Comparison of ENCODE assay signal across 1 cellular context in the genomic region with DNA sequence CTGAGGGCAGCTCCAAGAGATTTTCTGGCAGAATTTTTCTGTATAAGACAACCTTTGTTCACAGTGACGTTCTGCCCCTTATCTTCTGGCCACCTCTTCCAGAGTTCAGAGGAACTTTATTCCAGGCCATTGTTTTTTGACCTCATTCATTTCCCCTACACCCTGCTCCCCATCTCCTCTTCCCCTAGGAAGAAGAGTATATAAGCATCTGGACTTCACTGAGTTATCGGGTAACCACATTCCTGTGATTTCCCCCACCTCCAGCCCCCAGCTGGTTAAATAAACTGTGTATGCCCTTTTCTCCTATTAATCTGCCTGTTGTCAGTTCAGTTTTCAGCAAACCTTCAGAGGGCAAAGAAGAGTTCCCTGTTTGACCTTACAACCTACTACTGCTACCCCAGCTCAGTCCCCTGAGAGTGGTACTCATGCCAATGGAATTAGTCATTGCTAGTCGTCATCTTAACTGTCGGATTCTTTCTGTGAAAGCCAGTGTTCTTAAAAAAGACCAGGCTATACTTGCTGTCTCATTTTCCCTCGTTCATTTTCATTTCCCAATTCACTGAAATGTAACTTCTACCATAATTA.
TF ChIP-seq lines count a peak whose summit lies in the region.

No MANE protein-coding gene starts in this region.

TF ChIP-seq in HepG2, 621 proteins besides CTCF, POLR2A, EP300 and RAD21 (continued from another document and continues in another):
- TF ChIP-seq, protein P1, sequence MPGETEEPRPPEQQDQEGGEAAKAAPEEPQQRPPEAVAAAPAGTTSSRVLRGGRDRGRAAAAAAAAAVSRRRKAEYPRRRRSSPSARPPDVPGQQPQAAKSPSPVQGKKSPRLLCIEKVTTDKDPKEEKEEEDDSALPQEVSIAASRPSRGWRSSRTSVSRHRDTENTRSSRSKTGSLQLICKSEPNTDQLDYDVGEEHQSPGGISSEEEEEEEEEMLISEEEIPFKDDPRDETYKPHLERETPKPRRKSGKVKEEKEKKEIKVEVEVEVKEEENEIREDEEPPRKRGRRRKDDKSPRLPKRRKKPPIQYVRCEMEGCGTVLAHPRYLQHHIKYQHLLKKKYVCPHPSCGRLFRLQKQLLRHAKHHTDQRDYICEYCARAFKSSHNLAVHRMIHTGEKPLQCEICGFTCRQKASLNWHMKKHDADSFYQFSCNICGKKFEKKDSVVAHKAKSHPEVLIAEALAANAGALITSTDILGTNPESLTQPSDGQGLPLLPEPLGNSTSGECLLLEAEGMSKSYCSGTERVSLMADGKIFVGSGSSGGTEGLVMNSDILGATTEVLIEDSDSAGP (CRISPR knock-in tag; IDR thresholded peaks at IDR 0.05; ENCODE audit: borderline replicate concordance): no peak
- TF ChIP-seq SAFB2 (CRISPR knock-in tag; IDR thresholded peaks at IDR 0.05; ENCODE audit: borderline replicate concordance, low read depth): no peak
- TF ChIP-seq TGIF2 (CRISPR knock-in tag; IDR thresholded peaks at IDR 0.05): no peak
- no peak for TF ChIP-seq RFX5 (IDR thresholded peaks at IDR 0.05; ENCODE audit: low read depth, low read length)
- peak; percentile 80 for TF ChIP-seq AHDC1 (CRISPR knock-in tag; IDR thresholded peaks at IDR 0.05; ENCODE audit: borderline replicate concordance)
- TF ChIP-seq ESRRA (CRISPR knock-in tag; IDR thresholded peaks at IDR 0.05; ENCODE audit: low read depth): peak; percentile 50; the same call in 1 of the 2 replicates
- TF ChIP-seq ZSCAN22 (CRISPR knock-in tag; IDR thresholded peaks at IDR 0.05): no peak
- no peak for TF ChIP-seq XBP1 (CRISPR knock-in tag; IDR thresholded peaks at IDR 0.05)
- TF ChIP-seq ERF (CRISPR knock-in tag; IDR thresholded peaks at IDR 0.05): peak; percentile 24; the same call in 1 of the 2 replicates
- no peak for TF ChIP-seq STAG1 (CRISPR knock-in tag; IDR thresholded peaks at IDR 0.05)
- TF ChIP-seq MLLT10 (CRISPR knock-in tag; IDR thresholded peaks at IDR 0.05): no peak
- TF ChIP-seq ZSCAN21 (CRISPR knock-in tag; IDR thresholded peaks at IDR 0.05; ENCODE audit: borderline replicate concordance): no peak
- no peak for TF ChIP-seq GLI4 (CRISPR knock-in tag; IDR thresholded peaks at IDR 0.05; ENCODE audit: borderline replicate concordance)
- TF ChIP-seq POGZ (CRISPR knock-in tag; IDR thresholded peaks at IDR 0.05): no peak
- no peak for TF ChIP-seq ELF4 (CRISPR knock-in tag; IDR thresholded peaks at IDR 0.05; ENCODE audit: borderline replicate concordance)
- no peak for TF ChIP-seq ZNF501 (CRISPR knock-in tag; IDR thresholded peaks at IDR 0.05)
- no peak for TF ChIP-seq PCBP1 (IDR thresholded peaks at IDR 0.05; ENCODE audit: borderline replicate concordance, low read depth, low read length)
- no peak for TF ChIP-seq TIGD3 (CRISPR knock-in tag; IDR thresholded peaks at IDR 0.05; ENCODE audit: borderline replicate concordance)
- no peak for TF ChIP-seq NFE2L1 (CRISPR knock-in tag; IDR thresholded peaks at IDR 0.05; ENCODE audit: borderline replicate concordance)
- TF ChIP-seq ZNF841 (CRISPR knock-in tag; IDR thresholded peaks at IDR 0.05; ENCODE audit: borderline replicate concordance): no peak
- TF ChIP-seq ZFP36L2 (CRISPR knock-in tag; IDR thresholded peaks at IDR 0.05): no peak
- peak; percentile 94 for TF ChIP-seq FOSL2 (CRISPR knock-in tag; IDR thresholded peaks at IDR 0.05)
- peak; percentile 31 to 70; a peak in 2 of 4 replicates for TF ChIP-seq NR2F1 (CRISPR knock-in tag; IDR thresholded peaks at IDR 0.05)
- TF ChIP-seq ZNF792 (CRISPR knock-in tag; IDR thresholded peaks at IDR 0.05): no peak
- TF ChIP-seq ZNF781 (CRISPR knock-in tag; IDR thresholded peaks at IDR 0.05; ENCODE audit: borderline replicate concordance, not compliant biosample characterization): no peak
- TF ChIP-seq ZNF282 (IDR thresholded peaks at IDR 0.05; ENCODE audit: partially characterized antibody): no peak
- TF ChIP-seq ZSCAN9 (CRISPR knock-in tag; IDR thresholded peaks at IDR 0.05; ENCODE audit: borderline replicate concordance): no peak
- TF ChIP-seq GLMP (CRISPR knock-in tag; IDR thresholded peaks at IDR 0.05; ENCODE audit: borderline replicate concordance): no peak
- TF ChIP-seq PAXIP1 (CRISPR knock-in tag; conservative IDR thresholded peaks at IDR 0.05): peak; percentile 78
- TF ChIP-seq, protein P2, sequence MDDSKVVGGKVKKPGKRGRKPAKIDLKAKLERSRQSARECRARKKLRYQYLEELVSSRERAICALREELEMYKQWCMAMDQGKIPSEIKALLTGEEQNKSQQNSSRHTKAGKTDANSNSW (CRISPR knock-in tag; IDR thresholded peaks at IDR 0.05; ENCODE audit: borderline replicate concordance): no peak
- TF ChIP-seq ZZZ3 (CRISPR knock-in tag; IDR thresholded peaks at IDR 0.05; ENCODE audit: borderline replicate concordance): no peak
- TF ChIP-seq PITX1 (CRISPR knock-in tag; IDR thresholded peaks at IDR 0.05): peak; percentile 36; the same call in 1 of the 2 replicates
- no peak for TF ChIP-seq LRRFIP1 (CRISPR knock-in tag; conservative IDR thresholded peaks at IDR 0.05)
